Comparison of ENCODE assay signal across 1 cellular context in the genomic region with DNA sequence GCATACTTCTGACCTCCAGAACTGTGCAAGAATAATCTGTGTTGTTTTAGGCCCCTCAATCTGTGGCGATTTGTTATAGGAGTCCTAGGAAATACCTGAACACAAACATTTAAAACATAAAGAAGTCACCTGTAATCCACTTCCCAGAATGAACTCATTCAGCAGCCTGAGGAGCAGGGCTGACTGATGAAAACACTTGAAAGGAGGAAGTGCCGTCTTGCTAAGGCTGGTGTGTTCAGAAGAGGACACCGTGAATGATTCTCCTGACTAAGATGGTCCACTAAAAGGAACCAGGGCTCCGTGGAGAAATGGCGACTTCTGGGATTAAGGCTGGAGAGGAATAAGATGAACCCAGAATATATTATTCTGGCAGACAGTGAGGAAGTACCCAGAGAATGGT.
TF ChIP-seq lines count a peak whose summit lies in the region.

No MANE protein-coding gene starts in this region.

TF ChIP-seq in SK-N-SH, 30 proteins besides CTCF, POLR2A, EP300 and RAD21 (continued from another document):
- TF ChIP-seq, protein P1, sequence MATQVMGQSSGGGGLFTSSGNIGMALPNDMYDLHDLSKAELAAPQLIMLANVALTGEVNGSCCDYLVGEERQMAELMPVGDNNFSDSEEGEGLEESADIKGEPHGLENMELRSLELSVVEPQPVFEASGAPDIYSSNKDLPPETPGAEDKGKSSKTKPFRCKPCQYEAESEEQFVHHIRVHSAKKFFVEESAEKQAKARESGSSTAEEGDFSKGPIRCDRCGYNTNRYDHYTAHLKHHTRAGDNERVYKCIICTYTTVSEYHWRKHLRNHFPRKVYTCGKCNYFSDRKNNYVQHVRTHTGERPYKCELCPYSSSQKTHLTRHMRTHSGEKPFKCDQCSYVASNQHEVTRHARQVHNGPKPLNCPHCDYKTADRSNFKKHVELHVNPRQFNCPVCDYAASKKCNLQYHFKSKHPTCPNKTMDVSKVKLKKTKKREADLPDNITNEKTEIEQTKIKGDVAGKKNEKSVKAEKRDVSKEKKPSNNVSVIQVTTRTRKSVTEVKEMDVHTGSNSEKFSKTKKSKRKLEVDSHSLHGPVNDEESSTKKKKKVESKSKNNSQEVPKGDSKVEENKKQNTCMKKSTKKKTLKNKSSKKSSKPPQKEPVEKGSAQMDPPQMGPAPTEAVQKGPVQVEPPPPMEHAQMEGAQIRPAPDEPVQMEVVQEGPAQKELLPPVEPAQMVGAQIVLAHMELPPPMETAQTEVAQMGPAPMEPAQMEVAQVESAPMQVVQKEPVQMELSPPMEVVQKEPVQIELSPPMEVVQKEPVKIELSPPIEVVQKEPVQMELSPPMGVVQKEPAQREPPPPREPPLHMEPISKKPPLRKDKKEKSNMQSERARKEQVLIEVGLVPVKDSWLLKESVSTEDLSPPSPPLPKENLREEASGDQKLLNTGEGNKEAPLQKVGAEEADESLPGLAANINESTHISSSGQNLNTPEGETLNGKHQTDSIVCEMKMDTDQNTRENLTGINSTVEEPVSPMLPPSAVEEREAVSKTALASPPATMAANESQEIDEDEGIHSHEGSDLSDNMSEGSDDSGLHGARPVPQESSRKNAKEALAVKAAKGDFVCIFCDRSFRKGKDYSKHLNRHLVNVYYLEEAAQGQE (IDR thresholded peaks at IDR 0.05; ENCODE audit: low read depth, low read length): no peak
- TF ChIP-seq, protein P2, sequence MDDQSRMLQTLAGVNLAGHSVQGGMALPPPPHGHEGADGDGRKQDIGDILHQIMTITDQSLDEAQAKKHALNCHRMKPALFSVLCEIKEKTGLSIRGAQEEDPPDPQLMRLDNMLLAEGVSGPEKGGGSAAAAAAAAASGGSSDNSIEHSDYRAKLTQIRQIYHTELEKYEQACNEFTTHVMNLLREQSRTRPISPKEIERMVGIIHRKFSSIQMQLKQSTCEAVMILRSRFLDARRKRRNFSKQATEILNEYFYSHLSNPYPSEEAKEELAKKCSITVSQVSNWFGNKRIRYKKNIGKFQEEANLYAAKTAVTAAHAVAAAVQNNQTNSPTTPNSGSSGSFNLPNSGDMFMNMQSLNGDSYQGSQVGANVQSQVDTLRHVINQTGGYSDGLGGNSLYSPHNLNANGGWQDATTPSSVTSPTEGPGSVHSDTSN (IDR thresholded peaks at IDR 0.05): no peak
- TF ChIP-seq SIN3A (IDR thresholded peaks at IDR 0.05; ENCODE audit: borderline replicate concordance, low read depth, low read length): no peak
- no peak for TF ChIP-seq RFX5 (IDR thresholded peaks at IDR 0.05; ENCODE audit: low read length)
TF ChIP-seq in SK-N-SH: peak in this region for 0.
